Comparison of ENCODE assay signal across 28 cellular contexts in the genomic region with DNA sequence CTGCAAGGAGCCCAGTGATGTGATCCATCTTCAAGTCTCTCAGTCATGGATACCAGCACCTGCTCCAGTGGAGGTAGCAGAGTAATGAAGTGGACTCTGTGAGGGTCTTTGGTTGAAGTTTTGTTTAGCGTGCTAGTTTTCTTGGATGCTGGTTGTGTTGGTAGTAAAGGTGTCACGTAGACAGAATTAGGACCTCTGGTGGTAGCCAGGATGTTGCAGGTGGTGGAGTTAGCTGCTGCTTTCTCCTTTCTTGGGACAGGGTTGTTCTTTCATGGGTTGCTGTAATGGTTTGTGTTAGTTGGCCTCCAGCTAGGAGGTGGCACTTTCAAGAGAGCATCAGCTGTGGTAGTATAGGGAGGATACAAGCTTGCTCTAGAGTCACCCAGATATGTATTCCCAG.
A peak's percentile ranks its signal among the peaks of the same experiment; 100 is the strongest.
DNase-seq lines count a peak whose midpoint lies in the region; FAIRE-seq and TF ChIP-seq lines count a peak whose summit lies in the region.
"Had no signal": no experiment of that assay in that cellular context is flagged by ENCODE, and none has a peak within 500 bp of the region (broad histone marks: within the 10 kb centered on the region; RNA-seq: fewer than 3 reads in every experiment).

No MANE protein-coding gene starts in this region.

- POLR2A ChIA-PET in H1 (lab: Charles Lee; ENCODE audit: partially characterized antibody) (no interaction called here), RWPE1 (lab: Yijun Ruan, JAX; ENCODE audit: low non-redundant PET) (no interaction called here)

- peak; percentile 31 to 41; a peak in 3 of 4 replicates for TF ChIP-seq RAD21 in H1 (IDR thresholded peaks at IDR 0.05 in 1 of 2, conservative IDR thresholded peaks at IDR 0.05 in 1 of 2; ENCODE audit: low read depth in 2 of 2, low read length in 2 of 2)

- CTCF ChIA-PET in H1 (lab: Charles Lee; ENCODE audit: partially characterized antibody): interaction anchor here (0.5 to 3.0 kb wide), 22 partner anchors 10 to 563 kb away, joined by 3 to 15 read pairs (median 4); no protein-coding TSS in a partner anchor
- CTCF ChIA-PET in RWPE1 (lab: Yijun Ruan, JAX): no interaction called here

- H4K20me1 ChIP-seq in H1 (replicated peaks in 1 of 2; ENCODE audit: control insufficient read depth in 1 of 2, insufficient read depth in 2 of 2, low read length in 2 of 2) (no peaks in the 10 kb centered on the region), neural progenitor cell (ENCODE audit: low read depth) (no peaks in the 10 kb centered on the region)

- H3K27ac Mint-ChIP-seq in neural progenitor cell: no peak overlapping the region
- H3K27ac Mint-ChIP-seq: activated CD8-positive, alpha-beta memory T cell treated with anti-CD3 and anti-CD28 coated beads, Interleukin-2, amount 10 ng/mL, durations not matched to agents 7 days and 5 days; activated naive CD4-positive, alpha-beta T cell treated with anti-CD3 and anti-CD28 coated beads, Interleukin-2, amount 50 U/mL, for 24 hours; activated T-cell treated with anti-CD3 and anti-CD28 coated beads, Interleukin-2, amount 50 U/mL, for 72 hours; immature natural killer cell had no signal

- no peak overlapping the region for H3K18ac ChIP-seq in H1 (ENCODE audit: extremely low read depth, low read length)

- no peak for TF ChIP-seq EP300 in H1 (IDR thresholded peaks at IDR 0.05; ENCODE audit: borderline replicate concordance in 1 of 2, low read depth in 2 of 2, low read length in 2 of 2)

- no peak overlapping the region for H3K56ac ChIP-seq in H1 (replicated peaks; ENCODE audit: insufficient read length, low read depth, low read length)

- H3F3A ChIP-seq in neural progenitor cell (ENCODE audit: low read depth): peaks cover 3% of the 10 kb centered on the region

- H3K27me3 ChIP-seq in H1 (replicated peaks in 1 of 4; ENCODE audit: control insufficient read depth in 3 of 4, extremely low read depth in 1 of 4, insufficient read depth in 3 of 4, low read length in 3 of 4): no peaks in the 10 kb centered on the region
- H3K27me3 ChIP-seq in neural progenitor cell: no peaks in the 10 kb centered on the region
- H3K27me3 ChIP-seq: left lung, testis had no signal

- no peak overlapping the region for H2BK15ac ChIP-seq in H1 (ENCODE audit: low read length)

- H3K9me3 Mint-ChIP-seq in neural progenitor cell: peaks cover 30% of the 10 kb centered on the region

- no peak overlapping the region for H3K14ac ChIP-seq in H1 (ENCODE audit: insufficient read length)

- H3K79me2 ChIP-seq in H1 (ENCODE audit: control insufficient read depth in 1 of 2, insufficient read depth in 2 of 2, low read length in 2 of 2): no peaks in the 10 kb centered on the region
- H3K79me2 ChIP-seq in neural progenitor cell (ENCODE audit: low read depth): no peaks in the 10 kb centered on the region

- H3K79me1 ChIP-seq in H1 (ENCODE audit: low read depth, low read length): no peaks in the 10 kb centered on the region

- H4K91ac ChIP-seq in H1 (replicated peaks; ENCODE audit: insufficient read length, low read length): no peak overlapping the region

- no peak overlapping the region for H2BK120ac ChIP-seq in H1 (replicated peaks; ENCODE audit: low read depth, low read length)

- H3K23me2 ChIP-seq in H1 (ENCODE audit: low read depth, low read length): no peaks in the 10 kb centered on the region

- no peak overlapping the region for H3K4me3 ChIP-seq in H1 (ENCODE audit: extremely low read depth in 1 of 4, insufficient read depth in 2 of 4, low read depth in 3 of 4, low read length in 4 of 4)
- H3K4me3 ChIP-seq in neural progenitor cell: no peak overlapping the region
- H3K4me3 ChIP-seq: esophagus squamous epithelium, HAP-1, left lung, testis had no signal

- FAIRE-seq in H1 (lab: Jason Lieb, UNC): no peak
- FAIRE-seq: frontal cortex, urothelium cell line had no signal

- H3K9me3 ChIP-seq in H1 (ENCODE audit: insufficient read depth in 2 of 2, low read depth in 1 of 2, low read length in 1 of 2) (peaks cover 7 to 8% of the 10 kb centered on the region in 2 experiments; a peak in 3 of 4 replicates), neural progenitor cell (ENCODE audit: low read depth) (peaks cover 18% of the 10 kb centered on the region)
- H3K9me3 ChIP-seq: testis had no signal

- WGBS in H1 (ENCODE audit: extremely low coverage in 1 of 2, insufficient coverage in 1 of 2, insufficient read length in 1 of 2, insufficient replicate concordance in 2 of 2, low coverage in 1 of 2, low lambda C conversion rate in 2 of 2, missing lambda C conversion rate in 1 of 2), 2 experiments: 74% methylated on average over 2 of the region's 2 CpGs; no CpG with 5 or more reads in 1 of the 2 experiments

- H3K27me3 Mint-ChIP-seq in neural progenitor cell (ENCODE audit: insufficient read depth, low read depth): peaks cover 3% of the 10 kb centered on the region

- H3K4me3 Mint-ChIP-seq in neural progenitor cell: no peak overlapping the region
- H3K4me3 Mint-ChIP-seq: activated CD8-positive, alpha-beta memory T cell treated with anti-CD3 and anti-CD28 coated beads, Interleukin-2, amount 10 ng/mL, durations not matched to agents 7 days and 5 days; activated naive CD4-positive, alpha-beta T cell treated with anti-CD3 and anti-CD28 coated beads, Interleukin-2, amount 50 U/mL, for 24 hours; activated T-cell treated with anti-CD3 and anti-CD28 coated beads, Interleukin-2, amount 50 U/mL, for 72 hours; CD4-positive, CD25-positive, alpha-beta regulatory T cell; immature natural killer cell had no signal

- H3K4me1 Mint-ChIP-seq in neural progenitor cell: no peaks in the 10 kb centered on the region
- H3K4me1 Mint-ChIP-seq: activated naive CD4-positive, alpha-beta T cell treated with anti-CD3 and anti-CD28 coated beads, Interleukin-2, amount 50 U/mL, for 24 hours; CD4-positive, CD25-positive, alpha-beta regulatory T cell; immature natural killer cell had no signal

- no peak overlapping the region for H2BK20ac ChIP-seq in H1 (ENCODE audit: low read length)

- H3K27ac ChIP-seq in H1 (ENCODE audit: low read depth, low read length) (no peak overlapping the region), neural progenitor cell (no peak overlapping the region), RWPE1 (no peak overlapping the region)
- H3K27ac ChIP-seq: esophagus squamous epithelium, left lung, testis had no signal

- H3K9ac ChIP-seq in H1 (replicated peaks in 1 of 4; ENCODE audit: extremely low read depth in 1 of 4, low read depth in 3 of 4, low read length in 3 of 4) (no peak overlapping the region), neural progenitor cell (no peak overlapping the region)

- no peak for TF ChIP-seq POLR2A in H1 (IDR thresholded peaks at IDR 0.05; ENCODE audit: control extremely low read depth in 1 of 2, low read depth in 2 of 2, low read length in 2 of 2)

- H2AFZ ChIP-seq in H1 (ENCODE audit: low read length) (no peak overlapping the region), neural progenitor cell (replicated peaks) (no peak overlapping the region)

- TF ChIP-seq CTCF in GM12873 (IDR thresholded peaks at IDR 0.05; ENCODE audit: insufficient read depth, low read depth, low read length, missing control alignments) (peak; percentile 15), LNCAP (IDR thresholded peaks at IDR 0.05) (peak; percentile 28; the same call in 1 of the 2 replicates), H1 (IDR thresholded peaks at IDR 0.05; ENCODE audit: control extremely low read depth in 1 of 3, insufficient read depth in 1 of 3, low read depth in 1 of 3, low read length in 3 of 3) (peak; percentile 25 to 44 (median 29); a peak in 3 of 4 replicates), neural progenitor cell (IDR thresholded peaks at IDR 0.05) (peak; percentile 23), RWPE1 (conservative IDR thresholded peaks at IDR 0.05; ENCODE audit: low read depth) (no peak)

- no peaks in the 10 kb centered on the region for H3K4me1 ChIP-seq in H1 (replicated peaks in 1 of 4; ENCODE audit: control insufficient read depth in 3 of 4, insufficient read depth in 4 of 4, low read length in 3 of 4)
- no peaks in the 10 kb centered on the region for H3K4me1 ChIP-seq in neural progenitor cell
- H3K4me1 ChIP-seq: esophagus squamous epithelium, HAP-1, left lung, testis had no signal

- DNase-seq in H1 (ENCODE audit: low read depth in 1 of 2, low spot score in 2 of 2) (no peak), neural progenitor cell (ENCODE audit: low spot score) (no peak), NCI-H1417 treated with DMSO at 0.1 percent for 48 hours (lab: John Stamatoyannopoulos, UW) (no peak), RWPE1 (ENCODE audit: low spot score) (no peak)
- DNase-seq in activated CD4-positive, alpha-beta T cell treated with anti-CD3 and anti-CD28 coated beads, Interleukin-2, amount 50 U/mL, for 1 hour: no peak
- DNase-seq: activated CD8-positive, alpha-beta memory T cell treated with anti-CD3 and anti-CD28 coated beads, Interleukin-2, amount 10 ng/mL, durations not matched to agents 7 days and 5 days; activated T-cell treated with anti-CD3 and anti-CD28 coated beads, Interleukin-2, amount 50 U/mL, for 72 hours; CD4-positive, CD25-positive, alpha-beta regulatory T cell; cortex of kidney; esophagus squamous epithelium; immature natural killer cell; KG1; left lung; NCI-H146; NCI-H446 treated with DMSO at 0.1 percent for 48 hours; occipital lobe; SIG-M5; stimulated activated CD4-positive, alpha-beta T cell treated with anti-CD3 and anti-CD28 coated beads, Interleukin-15, amount 100 ng/mL, for 24 hours; stimulated activated naive CD4-positive, alpha-beta T cell; SW 1271; T1000; testis had no signal

- H3K23ac ChIP-seq in H1 (ENCODE audit: insufficient read length): no peak overlapping the region

- H3K4me2 ChIP-seq in H1 (ENCODE audit: insufficient read depth in 1 of 2, low read depth in 2 of 2, low read length in 2 of 2) (no peak overlapping the region), neural progenitor cell (no peak overlapping the region)

- no peak overlapping the region for H3K4ac ChIP-seq in H1 (replicated peaks; ENCODE audit: insufficient read length, low read depth, low read length)

- H2BK5ac ChIP-seq in H1 (ENCODE audit: low read depth, low read length): no peak overlapping the region

- H3K36me3 Mint-ChIP-seq in neural progenitor cell: no peaks in the 10 kb centered on the region
- H3K36me3 Mint-ChIP-seq: CD4-positive, CD25-positive, alpha-beta regulatory T cell had no signal

- H2BK12ac ChIP-seq in H1 (ENCODE audit: low read depth, low read length): no peak overlapping the region

- no peak overlapping the region for H2AK5ac ChIP-seq in H1 (ENCODE audit: low read depth, low read length)

- no peaks in the 10 kb centered on the region for H3K36me3 ChIP-seq in H1 (ENCODE audit: control insufficient read depth in 2 of 4, insufficient read depth in 4 of 4, low read length in 3 of 4)
- H3K36me3 ChIP-seq in neural progenitor cell: peaks cover 6% of the 10 kb centered on the region
- H3K36me3 ChIP-seq: esophagus squamous epithelium, HAP-1, left lung had no signal

- H4K5ac ChIP-seq in H1 (ENCODE audit: insufficient read length, low read depth, low read length): no peak overlapping the region

- no peak overlapping the region for H4K8ac ChIP-seq in H1 (ENCODE audit: extremely low read depth, insufficient read depth, low read length)

TF ChIP-seq in H1, 55 proteins besides CTCF, POLR2A, EP300 and RAD21 (continues in another document):
- TF ChIP-seq CBX5 (IDR thresholded peaks at IDR 0.05; ENCODE audit: low read depth, low read length): no peak
- TF ChIP-seq NANOG (IDR thresholded peaks at IDR 0.05; ENCODE audit: insufficient read depth, low read depth, low read length, poor library complexity, severe bottlenecking): no peak
